9 cellular contexts compared by ENCODE assay signal in genomic region chr12:51593539-51593938, GRCh38. TPM values are rescaled to one million over a fixed set of nuclear protein-coding genes. Genes with fewer than 3 reads are reported as not detected.
DNase-seq lines count a peak whose midpoint lies in the region; ATAC-seq and TF ChIP-seq lines count a peak whose summit lies in the region.
"Had no signal": no experiment of that assay in that cellular context is flagged by ENCODE, and none has a peak within 500 bp of the region (broad histone marks: within the 10 kb centered on the region; RNA-seq: fewer than 3 reads in every experiment).

No MANE protein-coding gene starts in this region.

- H3K4me3 ChIP-seq in colonic mucosa (no peak overlapping the region), osteoblast (ENCODE audit: insufficient read depth, low read length) (no peak overlapping the region)

- peaks cover 59% of the 10 kb centered on the region for H4K20me1 ChIP-seq in osteoblast (ENCODE audit: insufficient read depth, low read length)

- no peak overlapping the region for H3K4me3 Mint-ChIP-seq in stimulated activated memory B cell treated with anti-CD40 and anti-IgM and Interleukin-4, amounts not matched to agents 10 μg/mL and 1 μg/mL and 100 μg/mL, for 72 hours
- H3K4me3 Mint-ChIP-seq: stimulated activated naive CD8-positive, alpha-beta T cell treated with anti-CD3 and anti-CD28 coated beads, Interleukin-15, Interleukin-2, amounts not matched to agents 100 ng/mL and 50 ng/mL, for 24 hours had no signal

- no peak for TF ChIP-seq CTCF in colonic mucosa (IDR thresholded peaks at IDR 0.05)
- TF ChIP-seq CTCF in osteoblast (IDR thresholded peaks at IDR 0.05; ENCODE audit: extremely low read depth, low read depth, low read length) = no peak

- ATAC-seq in stimulated activated memory B cell treated with anti-CD40 and anti-IgM and Interleukin-4, amounts not matched to agents 10 μg/mL and 1 μg/mL and 100 μg/mL, for 72 hours = no peak
- ATAC-seq in GM18517 (IDR thresholded peaks at IDR 0.05; ENCODE audit: unreplicated experiment) (no peak), HG03095 (IDR thresholded peaks at IDR 0.05; ENCODE audit: unreplicated experiment) (no peak)

- no peak overlapping the region for H3K9ac ChIP-seq in colonic mucosa (ENCODE audit: low read depth in 2 of 2, low read length in 2 of 2)

- no peaks in the 10 kb centered on the region for H3K36me3 Mint-ChIP-seq in stimulated activated memory B cell treated with anti-CD40 and anti-IgM and Interleukin-4, amounts not matched to agents 10 μg/mL and 1 μg/mL and 100 μg/mL, for 72 hours

- H3K9me3 ChIP-seq in colonic mucosa (no peaks in the 10 kb centered on the region), osteoblast (ENCODE audit: low read depth, low read length) (no peaks in the 10 kb centered on the region)

- peaks cover 26% of the 10 kb centered on the region for H3K4me1 Mint-ChIP-seq in stimulated activated memory B cell treated with anti-CD40 and anti-IgM and Interleukin-4, amounts not matched to agents 10 μg/mL and 1 μg/mL and 100 μg/mL, for 72 hours

- H3K27ac Mint-ChIP-seq in stimulated activated memory B cell treated with anti-CD40 and anti-IgM and Interleukin-4, amounts not matched to agents 10 μg/mL and 1 μg/mL and 100 μg/mL, for 72 hours = no peak overlapping the region
- H3K27ac Mint-ChIP-seq: stimulated activated naive CD8-positive, alpha-beta T cell treated with anti-CD3 and anti-CD28 coated beads, Interleukin-15, Interleukin-2, amounts not matched to agents 100 ng/mL and 50 ng/mL, for 24 hours had no signal

- H3K27ac ChIP-seq in colonic mucosa (no peak overlapping the region), osteoblast (ENCODE audit: low read depth, low read length) (no peak overlapping the region)

- H3K27me3 ChIP-seq in colonic mucosa (peaks cover 6% of the 10 kb centered on the region), osteoblast (ENCODE audit: insufficient read depth, low read length) (no peaks in the 10 kb centered on the region)

- H3K27me3 Mint-ChIP-seq in stimulated activated memory B cell treated with anti-CD40 and anti-IgM and Interleukin-4, amounts not matched to agents 10 μg/mL and 1 μg/mL and 100 μg/mL, for 72 hours = peaks cover 57% of the 10 kb centered on the region

- no peaks in the 10 kb centered on the region for H3K9me3 Mint-ChIP-seq in stimulated activated memory B cell treated with anti-CD40 and anti-IgM and Interleukin-4, amounts not matched to agents 10 μg/mL and 1 μg/mL and 100 μg/mL, for 72 hours
- H3K9me3 Mint-ChIP-seq: stimulated activated naive CD8-positive, alpha-beta T cell treated with anti-CD3 and anti-CD28 coated beads, Interleukin-15, Interleukin-2, amounts not matched to agents 100 ng/mL and 50 ng/mL, for 24 hours had no signal

- H3K36me3 ChIP-seq in colonic mucosa = no peaks in the 10 kb centered on the region
- no peaks in the 10 kb centered on the region for H3K36me3 ChIP-seq in osteoblast (ENCODE audit: insufficient read depth, low read length)

- no peaks in the 10 kb centered on the region for H3K4me1 ChIP-seq in colonic mucosa
- H3K4me1 ChIP-seq in osteoblast (ENCODE audit: insufficient read depth, low read length) = peaks cover 6% of the 10 kb centered on the region

- H3K4me2 ChIP-seq in osteoblast (ENCODE audit: insufficient read depth, low read length) = no peak overlapping the region

- no peak overlapping the region for H2AFZ ChIP-seq in osteoblast (ENCODE audit: low read length)

- intact Hi-C loops in colonic mucosa (cut with DNase I) = no loop called here

- peak; percentile 51 for DNase-seq in GM03348 (ENCODE audit: low spot score)
- DNase-seq in NCI-H460 (ENCODE audit: extremely low read depth, low read depth) = peak; percentile 47
- peak; percentile 31 for DNase-seq in colonic mucosa
- peak; percentile 78 for DNase-seq in osteoblast (ENCODE audit: insufficient read length, low spot score, missing footprints)
- no peak for DNase-seq in NCI-H1436 treated with DMSO at 0.1 percent for 48 hours (lab: John Stamatoyannopoulos, UW)

- H3K79me2 ChIP-seq in osteoblast (ENCODE audit: insufficient read depth, low read length) = peaks cover 72% of the 10 kb centered on the region

RNA-seq across cellular contexts. Expression of gene SCN8A, which starts 2.5 kb away (rescaled TPM):
- total RNA-seq in NCI-H460 (2014; rRNA removed; shearing (Covaris generic)) = 0.02 and 0.06 TPM in 2 replicates
- 0.05 TPM in 1 of 2 replicates, not detected in the other for polyA plus RNA-seq in NCI-H460 (2014; cell fraction: nucleus; rRNA removed)
- total RNA-seq in colonic mucosa (1 to 10 TPM; 4.2 to 10.0 TPM), osteoblast (24.5 and 26.4 TPM in 2 replicates)
